1 cellular context compared by ENCODE assay signal in the genomic region with DNA sequence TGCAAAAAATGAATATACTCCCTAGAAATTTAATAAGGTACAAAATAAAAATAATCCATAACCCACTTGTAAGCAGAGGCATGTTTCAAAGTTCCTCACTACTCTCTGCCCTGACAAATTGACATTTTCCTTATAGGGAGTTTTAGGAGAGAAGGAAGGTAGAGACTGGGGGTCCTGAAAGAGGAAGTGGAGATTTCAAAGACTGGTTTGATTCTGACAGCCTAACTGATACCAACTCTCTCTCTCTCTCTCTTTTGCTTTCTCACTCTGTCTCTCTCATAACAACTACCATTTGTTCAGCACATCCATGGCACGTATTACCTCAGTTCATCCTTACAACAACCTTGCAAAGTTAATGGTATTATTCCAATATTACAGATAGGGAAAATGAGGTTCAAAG.
TF ChIP-seq lines count a peak whose summit lies in the region.

No MANE protein-coding gene starts in this region.

TF ChIP-seq in SK-N-SH treated with all-trans-retinoic acid at 6 μM for 48 hours, 23 proteins besides CTCF, POLR2A, EP300 and RAD21 (continued from another document):
- no peak for TF ChIP-seq OSR1 (CRISPR knock-in tag; IDR thresholded peaks at IDR 0.05)
- TF ChIP-seq TCF4 (CRISPR knock-in tag; IDR thresholded peaks at IDR 0.05; ENCODE audit: borderline replicate concordance), result no peak
- no peak for TF ChIP-seq RARB (CRISPR knock-in tag; IDR thresholded peaks at IDR 0.05)
- no peak for TF ChIP-seq CREB5 (CRISPR knock-in tag; IDR thresholded peaks at IDR 0.05; ENCODE audit: low read depth)
- no peak for TF ChIP-seq ZNF70 (CRISPR knock-in tag; IDR thresholded peaks at IDR 0.05)
- no peak for TF ChIP-seq ZFP3 (CRISPR knock-in tag; IDR thresholded peaks at IDR 0.05)
- TF ChIP-seq ARNTL (CRISPR knock-in tag; IDR thresholded peaks at IDR 0.05; ENCODE audit: borderline replicate concordance, low read depth), result no peak
- no peak for TF ChIP-seq ISL1 (CRISPR knock-in tag; IDR thresholded peaks at IDR 0.05)
- TF ChIP-seq ESRRG (CRISPR knock-in tag; IDR thresholded peaks at IDR 0.05), result no peak
- TF ChIP-seq PATZ1 (CRISPR knock-in tag; IDR thresholded peaks at IDR 0.05; ENCODE audit: borderline replicate concordance), result no peak
- no peak for TF ChIP-seq ZNF565 (CRISPR knock-in tag; conservative IDR thresholded peaks at IDR 0.05; ENCODE audit: low read depth)
- TF ChIP-seq ZC3H10 (CRISPR knock-in tag; IDR thresholded peaks at IDR 0.05), result no peak
- TF ChIP-seq, protein P1, sequence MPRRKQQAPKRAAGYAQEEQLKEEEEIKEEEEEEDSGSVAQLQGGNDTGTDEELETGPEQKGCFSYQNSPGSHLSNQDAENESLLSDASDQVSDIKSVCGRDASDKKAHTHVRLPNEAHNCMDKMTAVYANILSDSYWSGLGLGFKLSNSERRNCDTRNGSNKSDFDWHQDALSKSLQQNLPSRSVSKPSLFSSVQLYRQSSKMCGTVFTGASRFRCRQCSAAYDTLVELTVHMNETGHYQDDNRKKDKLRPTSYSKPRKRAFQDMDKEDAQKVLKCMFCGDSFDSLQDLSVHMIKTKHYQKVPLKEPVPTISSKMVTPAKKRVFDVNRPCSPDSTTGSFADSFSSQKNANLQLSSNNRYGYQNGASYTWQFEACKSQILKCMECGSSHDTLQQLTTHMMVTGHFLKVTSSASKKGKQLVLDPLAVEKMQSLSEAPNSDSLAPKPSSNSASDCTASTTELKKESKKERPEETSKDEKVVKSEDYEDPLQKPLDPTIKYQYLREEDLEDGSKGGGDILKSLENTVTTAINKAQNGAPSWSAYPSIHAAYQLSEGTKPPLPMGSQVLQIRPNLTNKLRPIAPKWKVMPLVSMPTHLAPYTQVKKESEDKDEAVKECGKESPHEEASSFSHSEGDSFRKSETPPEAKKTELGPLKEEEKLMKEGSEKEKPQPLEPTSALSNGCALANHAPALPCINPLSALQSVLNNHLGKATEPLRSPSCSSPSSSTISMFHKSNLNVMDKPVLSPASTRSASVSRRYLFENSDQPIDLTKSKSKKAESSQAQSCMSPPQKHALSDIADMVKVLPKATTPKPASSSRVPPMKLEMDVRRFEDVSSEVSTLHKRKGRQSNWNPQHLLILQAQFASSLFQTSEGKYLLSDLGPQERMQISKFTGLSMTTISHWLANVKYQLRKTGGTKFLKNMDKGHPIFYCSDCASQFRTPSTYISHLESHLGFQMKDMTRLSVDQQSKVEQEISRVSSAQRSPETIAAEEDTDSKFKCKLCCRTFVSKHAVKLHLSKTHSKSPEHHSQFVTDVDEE (CRISPR knock-in tag; IDR thresholded peaks at IDR 0.05), result no peak
